ENCODE assay signal across 1 cellular context in the genomic region with DNA sequence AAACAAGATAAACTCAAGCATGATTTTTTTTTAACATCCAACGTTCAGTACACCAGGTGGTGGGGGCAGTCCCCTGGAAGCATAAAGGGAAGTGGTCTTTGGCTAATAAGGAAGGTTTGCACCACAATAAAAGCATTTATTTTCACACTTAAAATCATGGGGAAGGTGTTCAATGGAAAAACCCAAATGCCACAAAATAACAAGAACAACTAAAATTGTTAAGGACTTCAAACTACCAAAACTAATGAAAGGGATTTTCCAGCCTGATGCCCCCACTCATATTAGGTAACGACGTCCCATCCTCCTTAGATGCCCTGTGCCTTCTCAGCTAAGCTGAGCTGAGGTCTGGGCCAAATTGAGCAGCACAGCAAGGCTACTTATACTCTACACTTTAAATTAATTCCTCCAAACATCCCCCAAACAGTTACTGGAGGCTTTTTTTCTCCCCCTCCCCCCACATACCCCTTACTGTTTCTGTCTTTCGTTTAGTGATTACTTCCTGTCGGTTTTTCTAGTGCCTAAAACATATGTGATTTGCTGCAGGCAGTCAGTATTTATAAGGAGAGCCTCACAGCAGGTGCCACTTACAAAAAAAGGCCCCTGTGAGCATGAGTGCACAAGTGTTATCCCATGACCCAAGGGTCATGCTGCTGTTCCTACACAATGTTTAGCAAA.
A peak's percentile ranks its signal among the peaks of the same experiment; 100 is the strongest.
TF ChIP-seq lines count a peak whose summit lies in the region.

No MANE protein-coding gene starts in this region.

TF ChIP-seq in GM12878, 131 proteins besides CTCF, POLR2A, EP300 and RAD21 (continued from another document and continues in another):
- TF ChIP-seq, protein P1, sequence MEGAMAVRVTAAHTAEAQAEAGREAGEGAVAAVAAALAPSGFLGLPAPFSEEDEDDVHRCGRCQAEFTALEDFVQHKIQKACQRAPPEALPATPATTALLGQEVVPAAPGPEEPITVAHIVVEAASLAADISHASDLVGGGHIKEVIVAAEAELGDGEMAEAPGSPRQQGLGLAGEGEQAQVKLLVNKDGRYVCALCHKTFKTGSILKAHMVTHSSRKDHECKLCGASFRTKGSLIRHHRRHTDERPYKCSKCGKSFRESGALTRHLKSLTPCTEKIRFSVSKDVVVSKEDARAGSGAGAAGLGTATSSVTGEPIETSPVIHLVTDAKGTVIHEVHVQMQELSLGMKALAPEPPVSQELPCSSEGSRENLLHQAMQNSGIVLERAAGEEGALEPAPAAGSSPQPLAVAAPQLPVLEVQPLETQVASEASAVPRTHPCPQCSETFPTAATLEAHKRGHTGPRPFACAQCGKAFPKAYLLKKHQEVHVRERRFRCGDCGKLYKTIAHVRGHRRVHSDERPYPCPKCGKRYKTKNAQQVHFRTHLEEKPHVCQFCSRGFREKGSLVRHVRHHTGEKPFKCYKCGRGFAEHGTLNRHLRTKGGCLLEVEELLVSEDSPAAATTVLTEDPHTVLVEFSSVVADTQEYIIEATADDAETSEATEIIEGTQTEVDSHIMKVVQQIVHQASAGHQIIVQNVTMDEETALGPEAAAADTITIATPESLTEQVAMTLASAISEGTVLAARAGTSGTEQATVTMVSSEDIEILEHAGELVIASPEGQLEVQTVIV (IDR thresholded peaks at IDR 0.05; ENCODE audit: borderline replicate concordance, partially characterized antibody), result no peak
- TF ChIP-seq MEF2B (IDR thresholded peaks at IDR 0.05; ENCODE audit: partially characterized antibody, poor library complexity, severe bottlenecking) (peak; percentile 80), TCF3 (IDR thresholded peaks at IDR 0.05; ENCODE audit: borderline replicate concordance, insufficient read depth, low read depth, low read length) (peak; percentile 76; the same call in 1 of the 2 replicates), IKZF1 (conservative IDR thresholded peaks at IDR 0.05) (peak; percentile 98), PAX8 (IDR thresholded peaks at IDR 0.05) (no peak), NFIC (IDR thresholded peaks at IDR 0.05; ENCODE audit: low read depth, low read length) (peak; percentile 94), IKZF2 (IDR thresholded peaks at IDR 0.05) (peak; percentile 98), GATAD2B (conservative IDR thresholded peaks at IDR 0.05; ENCODE audit: low read depth) (peak; percentile 80), MEF2A (IDR thresholded peaks at IDR 0.05; ENCODE audit: insufficient read depth, low read depth, low read length) (0 out of 2 replicates have a peak, but pooled peaks have one; percentile 30), ZNF274 (IDR thresholded peaks at IDR 0.05; ENCODE audit: insufficient read depth, insufficient read length) (no peak), POLR2AphosphoS5 (IDR thresholded peaks at IDR 0.05; ENCODE audit: low read length) (0 out of 2 replicates have a peak, but pooled peaks have one; percentile 33), TCF7 (IDR thresholded peaks at IDR 0.05; ENCODE audit: borderline replicate concordance) (peak; percentile 94), KAT2A (conservative IDR thresholded peaks at IDR 0.05; ENCODE audit: control insufficient read depth, low read depth, low read length) (no peak), WRNIP1 (IDR thresholded peaks at IDR 0.05; ENCODE audit: borderline replicate concordance, low read depth, low read length) (0 out of 2 replicates have a peak, but pooled peaks have one; percentile 48), ZNF622 (IDR thresholded peaks at IDR 0.05) (no peak), TCF12 (IDR thresholded peaks at IDR 0.05; ENCODE audit: low read depth, low read length) (peak; percentile 93), CBFB (IDR thresholded peaks at IDR 0.05; ENCODE audit: low read depth) (peak; percentile 79), ATF7 (IDR thresholded peaks at IDR 0.05; ENCODE audit: low read depth) (peak; percentile 70), ZNF384 (IDR thresholded peaks at IDR 0.05; ENCODE audit: borderline replicate concordance, low read depth, low read length) (peak; percentile 82), IRF4 (IDR thresholded peaks at IDR 0.05; ENCODE audit: low read depth, low read length) (peak; percentile 32; the same call in 1 of the 2 replicates), SMAD1 (IDR thresholded peaks at IDR 0.05; ENCODE audit: low read depth, partially characterized antibody) (peak; percentile 42), NBN (IDR thresholded peaks at IDR 0.05) (peak; percentile 84; the same call in 1 of the 2 replicates), ZSCAN29 (IDR thresholded peaks at IDR 0.05) (0 out of 2 replicates have a peak, but pooled peaks have one; percentile 37), BMI1 (IDR thresholded peaks at IDR 0.05; ENCODE audit: borderline replicate concordance) (peak; percentile 92), CHD2 (IDR thresholded peaks at IDR 0.05; ENCODE audit: borderline replicate concordance, low read depth, low read length) (peak; percentile 49; the same call in 1 of the 2 replicates), RELA (IDR thresholded peaks at IDR 0.05; ENCODE audit: borderline replicate concordance, partially characterized antibody) (peak; percentile 92), CEBPB (IDR thresholded peaks at IDR 0.05; ENCODE audit: borderline replicate concordance in 1 of 2, low read depth in 2 of 2, low read length in 2 of 2) (peak in 1 of 2 experiments; percentile 84; a peak in 2 of 4 replicates), BCL11A (IDR thresholded peaks at IDR 0.05; ENCODE audit: low read depth, low read length) (peak; percentile 96), JUNB (IDR thresholded peaks at IDR 0.05) (peak; percentile 49), PML (IDR thresholded peaks at IDR 0.05; ENCODE audit: low read length) (peak; percentile 78), RB1 (IDR thresholded peaks at IDR 0.05; ENCODE audit: borderline replicate concordance) (0 out of 2 replicates have a peak, but pooled peaks have one; percentile 43), MTA3 (IDR thresholded peaks at IDR 0.05; ENCODE audit: borderline replicate concordance, low read length) (peak; percentile 89), CBX5 (IDR thresholded peaks at IDR 0.05; ENCODE audit: low read depth) (peak; percentile 80; the same call in 1 of the 2 replicates), RUNX3 (IDR thresholded peaks at IDR 0.05; ENCODE audit: low read length) (peak; percentile 94), CREM (IDR thresholded peaks at IDR 0.05; ENCODE audit: low read depth) (peak; percentile 47; the same call in 1 of the 2 replicates), NR2F1 (conservative IDR thresholded peaks at IDR 0.05) (peak; percentile 85), ZBED1 (IDR thresholded peaks at IDR 0.05; ENCODE audit: borderline replicate concordance) (peak; percentile 25; the same call in 1 of the 2 replicates)
- TF ChIP-seq, protein P2, sequence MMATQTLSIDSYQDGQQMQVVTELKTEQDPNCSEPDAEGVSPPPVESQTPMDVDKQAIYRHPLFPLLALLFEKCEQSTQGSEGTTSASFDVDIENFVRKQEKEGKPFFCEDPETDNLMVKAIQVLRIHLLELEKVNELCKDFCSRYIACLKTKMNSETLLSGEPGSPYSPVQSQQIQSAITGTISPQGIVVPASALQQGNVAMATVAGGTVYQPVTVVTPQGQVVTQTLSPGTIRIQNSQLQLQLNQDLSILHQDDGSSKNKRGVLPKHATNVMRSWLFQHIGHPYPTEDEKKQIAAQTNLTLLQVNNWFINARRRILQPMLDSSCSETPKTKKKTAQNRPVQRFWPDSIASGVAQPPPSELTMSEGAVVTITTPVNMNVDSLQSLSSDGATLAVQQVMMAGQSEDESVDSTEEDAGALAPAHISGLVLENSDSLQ (IDR thresholded peaks at IDR 0.05), result 0 out of 2 replicates have a peak, but pooled peaks have one; percentile 27
- TF ChIP-seq, protein P3, sequence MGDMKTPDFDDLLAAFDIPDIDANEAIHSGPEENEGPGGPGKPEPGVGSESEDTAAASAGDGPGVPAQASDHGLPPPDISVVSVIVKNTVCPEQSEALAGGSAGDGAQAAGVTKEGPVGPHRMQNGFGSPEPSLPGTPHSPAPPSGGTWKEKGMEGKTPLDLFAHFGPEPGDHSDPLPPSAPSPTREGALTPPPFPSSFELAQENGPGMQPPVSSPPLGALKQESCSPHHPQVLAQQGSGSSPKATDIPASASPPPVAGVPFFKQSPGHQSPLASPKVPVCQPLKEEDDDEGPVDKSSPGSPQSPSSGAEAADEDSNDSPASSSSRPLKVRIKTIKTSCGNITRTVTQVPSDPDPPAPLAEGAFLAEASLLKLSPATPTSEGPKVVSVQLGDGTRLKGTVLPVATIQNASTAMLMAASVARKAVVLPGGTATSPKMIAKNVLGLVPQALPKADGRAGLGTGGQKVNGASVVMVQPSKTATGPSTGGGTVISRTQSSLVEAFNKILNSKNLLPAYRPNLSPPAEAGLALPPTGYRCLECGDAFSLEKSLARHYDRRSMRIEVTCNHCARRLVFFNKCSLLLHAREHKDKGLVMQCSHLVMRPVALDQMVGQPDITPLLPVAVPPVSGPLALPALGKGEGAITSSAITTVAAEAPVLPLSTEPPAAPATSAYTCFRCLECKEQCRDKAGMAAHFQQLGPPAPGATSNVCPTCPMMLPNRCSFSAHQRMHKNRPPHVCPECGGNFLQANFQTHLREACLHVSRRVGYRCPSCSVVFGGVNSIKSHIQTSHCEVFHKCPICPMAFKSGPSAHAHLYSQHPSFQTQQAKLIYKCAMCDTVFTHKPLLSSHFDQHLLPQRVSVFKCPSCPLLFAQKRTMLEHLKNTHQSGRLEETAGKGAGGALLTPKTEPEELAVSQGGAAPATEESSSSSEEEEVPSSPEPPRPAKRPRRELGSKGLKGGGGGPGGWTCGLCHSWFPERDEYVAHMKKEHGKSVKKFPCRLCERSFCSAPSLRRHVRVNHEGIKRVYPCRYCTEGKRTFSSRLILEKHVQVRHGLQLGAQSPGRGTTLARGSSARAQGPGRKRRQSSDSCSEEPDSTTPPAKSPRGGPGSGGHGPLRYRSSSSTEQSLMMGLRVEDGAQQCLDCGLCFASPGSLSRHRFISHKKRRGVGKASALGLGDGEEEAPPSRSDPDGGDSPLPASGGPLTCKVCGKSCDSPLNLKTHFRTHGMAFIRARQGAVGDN (IDR thresholded peaks at IDR 0.05), result no peak
- TF ChIP-seq, protein P4, sequence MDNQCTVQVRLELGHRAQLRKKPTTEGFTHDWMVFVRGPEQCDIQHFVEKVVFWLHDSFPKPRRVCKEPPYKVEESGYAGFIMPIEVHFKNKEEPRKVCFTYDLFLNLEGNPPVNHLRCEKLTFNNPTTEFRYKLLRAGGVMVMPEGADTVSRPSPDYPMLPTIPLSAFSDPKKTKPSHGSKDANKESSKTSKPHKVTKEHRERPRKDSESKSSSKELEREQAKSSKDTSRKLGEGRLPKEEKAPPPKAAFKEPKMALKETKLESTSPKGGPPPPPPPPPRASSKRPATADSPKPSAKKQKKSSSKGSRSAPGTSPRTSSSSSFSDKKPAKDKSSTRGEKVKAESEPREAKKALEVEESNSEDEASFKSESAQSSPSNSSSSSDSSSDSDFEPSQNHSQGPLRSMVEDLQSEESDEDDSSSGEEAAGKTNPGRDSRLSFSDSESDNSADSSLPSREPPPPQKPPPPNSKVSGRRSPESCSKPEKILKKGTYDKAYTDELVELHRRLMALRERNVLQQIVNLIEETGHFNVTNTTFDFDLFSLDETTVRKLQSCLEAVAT (IDR thresholded peaks at IDR 0.05), result peak; percentile 82
- TF ChIP-seq, protein P5, sequence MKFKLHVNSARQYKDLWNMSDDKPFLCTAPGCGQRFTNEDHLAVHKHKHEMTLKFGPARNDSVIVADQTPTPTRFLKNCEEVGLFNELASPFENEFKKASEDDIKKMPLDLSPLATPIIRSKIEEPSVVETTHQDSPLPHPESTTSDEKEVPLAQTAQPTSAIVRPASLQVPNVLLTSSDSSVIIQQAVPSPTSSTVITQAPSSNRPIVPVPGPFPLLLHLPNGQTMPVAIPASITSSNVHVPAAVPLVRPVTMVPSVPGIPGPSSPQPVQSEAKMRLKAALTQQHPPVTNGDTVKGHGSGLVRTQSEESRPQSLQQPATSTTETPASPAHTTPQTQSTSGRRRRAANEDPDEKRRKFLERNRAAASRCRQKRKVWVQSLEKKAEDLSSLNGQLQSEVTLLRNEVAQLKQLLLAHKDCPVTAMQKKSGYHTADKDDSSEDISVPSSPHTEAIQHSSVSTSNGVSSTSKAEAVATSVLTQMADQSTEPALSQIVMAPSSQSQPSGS (IDR thresholded peaks at IDR 0.05; ENCODE audit: low read length), result peak; percentile 81
- TF ChIP-seq, protein P6, sequence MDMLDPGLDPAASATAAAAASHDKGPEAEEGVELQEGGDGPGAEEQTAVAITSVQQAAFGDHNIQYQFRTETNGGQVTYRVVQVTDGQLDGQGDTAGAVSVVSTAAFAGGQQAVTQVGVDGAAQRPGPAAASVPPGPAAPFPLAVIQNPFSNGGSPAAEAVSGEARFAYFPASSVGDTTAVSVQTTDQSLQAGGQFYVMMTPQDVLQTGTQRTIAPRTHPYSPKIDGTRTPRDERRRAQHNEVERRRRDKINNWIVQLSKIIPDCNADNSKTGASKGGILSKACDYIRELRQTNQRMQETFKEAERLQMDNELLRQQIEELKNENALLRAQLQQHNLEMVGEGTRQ (IDR thresholded peaks at IDR 0.05; ENCODE audit: borderline replicate concordance, low read depth, low read length), result no peak
- TF ChIP-seq, protein P7, sequence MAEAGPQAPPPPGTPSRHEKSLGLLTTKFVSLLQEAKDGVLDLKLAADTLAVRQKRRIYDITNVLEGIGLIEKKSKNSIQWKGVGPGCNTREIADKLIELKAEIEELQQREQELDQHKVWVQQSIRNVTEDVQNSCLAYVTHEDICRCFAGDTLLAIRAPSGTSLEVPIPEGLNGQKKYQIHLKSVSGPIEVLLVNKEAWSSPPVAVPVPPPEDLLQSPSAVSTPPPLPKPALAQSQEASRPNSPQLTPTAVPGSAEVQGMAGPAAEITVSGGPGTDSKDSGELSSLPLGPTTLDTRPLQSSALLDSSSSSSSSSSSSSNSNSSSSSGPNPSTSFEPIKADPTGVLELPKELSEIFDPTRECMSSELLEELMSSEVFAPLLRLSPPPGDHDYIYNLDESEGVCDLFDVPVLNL (IDR thresholded peaks at IDR 0.05; ENCODE audit: low read depth, low read length), result no peak
- TF ChIP-seq, protein P8, sequence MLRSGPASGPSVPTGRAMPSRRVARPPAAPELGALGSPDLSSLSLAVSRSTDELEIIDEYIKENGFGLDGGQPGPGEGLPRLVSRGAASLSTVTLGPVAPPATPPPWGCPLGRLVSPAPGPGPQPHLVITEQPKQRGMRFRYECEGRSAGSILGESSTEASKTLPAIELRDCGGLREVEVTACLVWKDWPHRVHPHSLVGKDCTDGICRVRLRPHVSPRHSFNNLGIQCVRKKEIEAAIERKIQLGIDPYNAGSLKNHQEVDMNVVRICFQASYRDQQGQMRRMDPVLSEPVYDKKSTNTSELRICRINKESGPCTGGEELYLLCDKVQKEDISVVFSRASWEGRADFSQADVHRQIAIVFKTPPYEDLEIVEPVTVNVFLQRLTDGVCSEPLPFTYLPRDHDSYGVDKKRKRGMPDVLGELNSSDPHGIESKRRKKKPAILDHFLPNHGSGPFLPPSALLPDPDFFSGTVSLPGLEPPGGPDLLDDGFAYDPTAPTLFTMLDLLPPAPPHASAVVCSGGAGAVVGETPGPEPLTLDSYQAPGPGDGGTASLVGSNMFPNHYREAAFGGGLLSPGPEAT (IDR thresholded peaks at IDR 0.05; ENCODE audit: low read depth), result peak; percentile 98
